Comparison of ENCODE assay signal across 8 cellular contexts in the genomic region with DNA sequence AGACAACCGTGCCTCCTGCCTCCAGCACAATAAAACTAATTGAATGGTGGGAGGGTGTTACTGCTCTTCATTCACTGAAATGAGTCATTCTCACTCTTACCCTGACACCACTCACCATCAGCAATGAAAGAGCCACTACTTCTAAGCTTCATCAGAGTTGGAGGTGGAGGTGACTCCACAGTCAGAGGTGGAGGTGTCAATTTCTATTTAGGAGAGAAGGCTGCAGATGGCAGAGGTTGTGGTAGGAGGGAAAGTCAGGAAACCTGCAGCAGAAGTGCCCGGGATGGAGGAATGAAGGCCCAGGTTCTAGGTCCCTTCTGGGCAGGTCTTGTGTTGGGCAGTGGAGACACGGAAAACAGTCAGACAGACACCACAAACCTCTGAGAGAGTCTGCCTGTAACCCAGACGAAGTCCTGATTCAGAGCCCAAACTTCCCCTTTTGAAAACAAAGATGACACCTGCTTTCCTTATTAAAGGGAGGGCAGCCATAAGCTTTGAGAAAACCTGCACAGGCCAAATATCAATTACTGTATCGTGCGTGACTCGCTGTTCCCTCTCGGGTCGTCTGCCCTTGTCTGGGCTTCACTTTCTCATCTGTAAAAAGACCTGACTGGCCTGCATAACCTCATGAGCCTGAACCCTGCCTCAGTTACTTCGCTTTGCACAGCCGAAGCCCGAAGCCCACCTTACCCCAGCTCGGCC. TPM values are rescaled to one million over a fixed set of nuclear protein-coding genes. Genes with fewer than 3 reads are reported as not detected.
DNase-seq lines count a peak whose midpoint lies in the region; ATAC-seq and TF ChIP-seq lines count a peak whose summit lies in the region.

No MANE protein-coding gene starts in this region.

- no peaks in the 10 kb centered on the region for H3K9me3 ChIP-seq in PC-9 (ENCODE audit: insufficient read depth, low read depth)
- no peaks in the 10 kb centered on the region for H3K9me3 ChIP-seq in tibial nerve

- H3K4me2 ChIP-seq in PC-9: peak overlapping the region; percentile 98
- peak overlapping the region; percentile 91 for H3K4me2 ChIP-seq in mesendoderm (ENCODE audit: low read length)

- peak overlapping the region; percentile 39 for H3K18ac ChIP-seq in mesendoderm (ENCODE audit: low read length)

- ATAC-seq in GM21723 (IDR thresholded peaks at IDR 0.05; ENCODE audit: unreplicated experiment) (peak; percentile 12), HG02884 (IDR thresholded peaks at IDR 0.05; ENCODE audit: unreplicated experiment) (no peak)

- no peak for TF ChIP-seq EP300 in tibial nerve (IDR thresholded peaks at IDR 0.05)

- H3K4me3 ChIP-seq in PC-9 (peak overlapping the region; percentile 92), mesendoderm (ENCODE audit: low read length) (peak overlapping the region; percentile 54), tibial nerve (peak overlapping the region; percentile 82 to 95 (median 90))

- no CpG with 5 or more reads among the region's 13 CpGs for WGBS in mesendoderm (ENCODE audit: extremely low coverage, insufficient coverage, low lambda C conversion rate)
- WGBS in tibial nerve, 2 donors: 7% methylated on average over 13 of the region's 13 CpGs

- H3F3A ChIP-seq in PC-9 (ENCODE audit: insufficient read depth, low read depth): peaks cover 19% of the 10 kb centered on the region; the same call in 1 of the 2 replicates

- H3K36me3 Mint-ChIP-seq in MCF 10A (ENCODE audit: insufficient read depth, unreplicated experiment): peaks cover 13% of the 10 kb centered on the region

- H3K9me2 ChIP-seq in PC-9 (ENCODE audit: insufficient read depth): no peaks in the 10 kb centered on the region

- no peak overlapping the region for H3K4ac ChIP-seq in mesendoderm (ENCODE audit: low read depth, low read length)

- no peak for TF ChIP-seq POLR2A in tibial nerve (IDR thresholded peaks at IDR 0.05)

- H3K36me3 ChIP-seq in PC-9 (ENCODE audit: low read depth): no peaks in the 10 kb centered on the region
- no peaks in the 10 kb centered on the region for H3K36me3 ChIP-seq in mesendoderm (ENCODE audit: control insufficient read depth, insufficient read depth, low read length)
- no peaks in the 10 kb centered on the region for H3K36me3 ChIP-seq in tibial nerve

- no peak overlapping the region for H2AK5ac ChIP-seq in mesendoderm (ENCODE audit: low read length)

- H4K8ac ChIP-seq in mesendoderm (ENCODE audit: low read depth, low read length): no peak overlapping the region

- no peak overlapping the region for H4K5ac ChIP-seq in mesendoderm (ENCODE audit: low read length)

- no peaks in the 10 kb centered on the region for H3K27me3 Mint-ChIP-seq in MCF 10A (ENCODE audit: insufficient read depth, unreplicated experiment)

- H3K4me3 Mint-ChIP-seq in MCF 10A (ENCODE audit: unreplicated experiment): peak overlapping the region; percentile 75

- H3K9me3 Mint-ChIP-seq in MCF 10A (ENCODE audit: unreplicated experiment): no peaks in the 10 kb centered on the region

- BruUV-seq in PC-9 (replicated peaks; lab: Mats Ljungman, UMichigan) (TSS peak; percentile 37), MCF 10A (replicated peaks; lab: Mats Ljungman, UMichigan) (TSS peak; percentile 54)

- POLR2A ChIA-PET in PC-9 (lab: Charles Lee; ENCODE audit: unreplicated experiment): interaction anchor here (0.6 kb wide), 3 partner anchors 65 to 201 kb away, joined by 3 to 4 read pairs (median 3); no protein-coding TSS in a partner anchor
- POLR2A ChIA-PET in MCF 10A (lab: Yijun Ruan, JAX): interaction anchor here (0.6 to 2.3 kb wide), 10 partner anchors 12 to 236 kb away, joined by 3 to 11 read pairs (median 4); a partner anchor contains a TSS

- no peak overlapping the region for H2BK5ac ChIP-seq in mesendoderm (ENCODE audit: low read length)

- H2BK120ac ChIP-seq in mesendoderm (ENCODE audit: low read depth, low read length): no peak overlapping the region

- TF ChIP-seq CTCF in PC-9 (conservative IDR thresholded peaks at IDR 0.05): no peak
- no peak for TF ChIP-seq CTCF in MCF 10A (IDR thresholded peaks at IDR 0.05; ENCODE audit: unreplicated experiment)
- TF ChIP-seq CTCF in tibial nerve (IDR thresholded peaks at IDR 0.05): no peak

- H2AFZ ChIP-seq in PC-9: peak overlapping the region; percentile 98

- peak overlapping the region; percentile 72 for H3K27ac Mint-ChIP-seq in MCF 10A (ENCODE audit: low read depth, unreplicated experiment)

- H3K4me1 ChIP-seq in PC-9 (replicated peaks; ENCODE audit: insufficient read depth): peaks cover 36% of the 10 kb centered on the region
- H3K4me1 ChIP-seq in mesendoderm (ENCODE audit: control insufficient read depth, low read depth, low read length): peaks cover 7% of the 10 kb centered on the region
- peaks cover 0 to 43% (median 25%) of the 10 kb centered on the region in 4 donors for H3K4me1 ChIP-seq in tibial nerve

- H3K79me2 ChIP-seq in PC-9 (ENCODE audit: low read depth): peaks cover 56% of the 10 kb centered on the region
- peaks cover 2% of the 10 kb centered on the region for H3K79me2 ChIP-seq in mesendoderm (ENCODE audit: control insufficient read depth, insufficient read depth, low read length)

- H3K27me3 ChIP-seq in PC-9 (ENCODE audit: insufficient read depth, low read depth) (no peaks in the 10 kb centered on the region), mesendoderm (ENCODE audit: insufficient read depth, low read length, poor library complexity) (no peaks in the 10 kb centered on the region), tibial nerve (no peaks in the 10 kb centered on the region)

- H3K9ac ChIP-seq in mesendoderm (ENCODE audit: low read length): peak overlapping the region; percentile 73

- peaks cover 14% of the 10 kb centered on the region for H3K79me1 ChIP-seq in mesendoderm (ENCODE audit: low read length)

- CTCF ChIA-PET in PC-9 (lab: Charles Lee) (interaction anchor here (0.6 kb wide), 1 partner anchor 119 kb away, joined by 3 read pairs; no protein-coding TSS in a partner anchor), MCF 10A (lab: Yijun Ruan, JAX) (interaction anchor here (0.6 to 2.0 kb wide), 5 partner anchors 10 to 980 kb away, joined by 3 to 6 read pairs (median 3); no protein-coding TSS in a partner anchor)

- no peaks in the 10 kb centered on the region for H4K20me1 ChIP-seq in PC-9 (ENCODE audit: insufficient read depth)

- DNase-seq in PC-9 (peak in 1 of 2 experiments; percentile 43), MCF 10A (ENCODE audit: unreplicated experiment) (peak; percentile 10), mesendoderm (peak; percentile 24), tibial nerve (ENCODE audit: low spot score in 2 of 2) (no peak), ecto neural progenitor cell (ENCODE audit: low spot score) (no peak), hepatic stellate cell (ENCODE audit: low spot score) (no peak)

- peak overlapping the region; percentile 83 for H3K56ac ChIP-seq in mesendoderm (ENCODE audit: low read length)

- H3K27ac ChIP-seq in PC-9: no peak overlapping the region
- no peak overlapping the region for H3K27ac ChIP-seq in mesendoderm (ENCODE audit: low read depth, low read length)
- peak overlapping the region in 3 of 4 donors; percentile 82 to 87 (median 87) for H3K27ac ChIP-seq in tibial nerve

- H3K23ac ChIP-seq in mesendoderm (ENCODE audit: low read length): no peak overlapping the region

- intact Hi-C loops in PC-9 (cut with micrococcal nuclease; ENCODE audit: unreplicated experiment): loop anchor here (2.0 to 5.0 kb wide), 2 partner anchors 49 to 216 kb away; a partner anchor contains a TSS
- intact Hi-C loops in MCF 10A (cut with micrococcal nuclease): loop anchor here (10.0 kb wide), 1 partner anchor 353 kb away; a partner anchor contains a TSS

- peaks cover 40% of the 10 kb centered on the region for H3K4me1 Mint-ChIP-seq in MCF 10A (ENCODE audit: insufficient read depth, unreplicated experiment)

- no peak overlapping the region for H2BK15ac ChIP-seq in mesendoderm (replicated peaks; ENCODE audit: low read depth)

RNA-seq across cellular contexts. Expression of a gene that starts 0.7 kb away (rescaled TPM):
- total RNA-seq in PC-9 (2021): 44.5 and 61.7 TPM in 2 replicates
- 12.4 and 18.6 TPM in 2 replicates for total RNA-seq in MCF 10A (2022)
- polyA plus RNA-seq in mesendoderm (2013, experiment 1 of 2): 15.1 TPM
- 15.9 TPM for polyA plus RNA-seq in mesendoderm (2013, experiment 2 of 2)
- 10 to 100 TPM; 24.0 to 43.7 (median 35.5) TPM for total RNA-seq in tibial nerve

RNA-seq across cellular contexts. Expression of a gene that starts 0.9 kb away (rescaled TPM):
- total RNA-seq in PC-9 (2021) (16.9 and 19.0 TPM in 2 replicates), MCF 10A (2022) (9.8 and 11.0 TPM in 2 replicates), tibial nerve (10 to 100 TPM; 13.2 to 19.4 (median 16.0) TPM)
- polyA plus RNA-seq in mesendoderm (2013, experiment 1 of 2): 5.5 TPM
- polyA plus RNA-seq in mesendoderm (2013, experiment 2 of 2): 4.6 TPM

RNA-seq across cellular contexts. Expression of a gene that starts 49.4 kb away (rescaled TPM):
- total RNA-seq in PC-9 (2021) (62.4 and 66.9 TPM in 2 replicates), MCF 10A (2022) (33.8 and 39.5 TPM in 2 replicates), tibial nerve (10 to 100 TPM; 29.5 to 55.1 (median 43.3) TPM)
- polyA plus RNA-seq in mesendoderm (2013, experiment 1 of 2): 29.1 TPM
- 29.1 TPM for polyA plus RNA-seq in mesendoderm (2013, experiment 2 of 2)

Comparison
In these comparisons a context has a peak if more than half of its experiments do, and no peak if none do; other contexts are left out.
1. DNase-seq: peak in MCF 10A (single experiment) and mesendoderm (single experiment); none in tibial nerve (0 of 2), ecto neural progenitor cell (single experiment) and hepatic stellate cell (single experiment).
2. H3K27ac ChIP-seq: peak in tibial nerve (3 of 4); none in PC-9 (single experiment) and mesendoderm (single experiment).
3. Peak in every context shown above with its lines, with median percentiles within 50 percentile points of each other: H3K4me3 ChIP-seq.